15 cellular contexts compared by ENCODE assay signal in genomic region chr4:83221897-83222441, GRCh38.
DNase-seq lines count a peak whose midpoint lies in the region; ATAC-seq and TF ChIP-seq lines count a peak whose summit lies in the region.
"Had no signal": no experiment of that assay in that cellular context is flagged by ENCODE, and none has a peak within 500 bp of the region (broad histone marks: within the 10 kb centered on the region; RNA-seq: fewer than 3 reads in every experiment).

No MANE protein-coding gene starts in this region.

- no peaks in the 10 kb centered on the region for H3K36me3 Mint-ChIP-seq in IgD-negative memory B cell

- TF ChIP-seq CTCF in colonic mucosa (IDR thresholded peaks at IDR 0.05), result no peak

- H3K4me1 ChIP-seq in colonic mucosa, result peaks cover 7% of the 10 kb centered on the region

- H3K9me3 Mint-ChIP-seq in IgD-negative memory B cell, result no peaks in the 10 kb centered on the region

- H3K9me3 ChIP-seq in colonic mucosa, result no peaks in the 10 kb centered on the region
- H3K9me3 ChIP-seq: ovary, Peyer's patch had no signal

- peaks cover 51 to 62% (median 52%) of the 10 kb centered on the region in 3 donors for H3K4me1 Mint-ChIP-seq in IgD-negative memory B cell

- H3K4me3 Mint-ChIP-seq in IgD-negative memory B cell, result peak overlapping the region in 2 of 4 donors; percentile 47 to 74

- no peak overlapping the region for H3K9ac ChIP-seq in colonic mucosa (ENCODE audit: low read depth in 2 of 2, low read length in 2 of 2)

- DNase-seq in 8988T (no peak), COLO668 (lab: John Stamatoyannopoulos, UW; ENCODE audit: unreplicated experiment) (no peak), activated T-cell treated with anti-CD3 and anti-CD28 coated beads for 4 hours (no peak), colonic mucosa (no peak)
- DNase-seq: AML-193; GF-D8; NCI-H187; ovary; Peyer's patch; stimulated activated CD4-positive, alpha-beta T cell treated with anti-CD3 and anti-CD28 coated beads, Interleukin-2, amount 100 ng/mL, for 24 hours had no signal

- H3K27me3 ChIP-seq in colonic mucosa, result no peaks in the 10 kb centered on the region
- H3K27me3 ChIP-seq: ovary, Peyer's patch had no signal

- no peak overlapping the region for H3K4me3 ChIP-seq in colonic mucosa
- H3K4me3 ChIP-seq: ovary, Peyer's patch had no signal

- H3K36me3 ChIP-seq in colonic mucosa, result no peaks in the 10 kb centered on the region
- H3K36me3 ChIP-seq: ovary, Peyer's patch had no signal

- ATAC-seq in GM18498 (IDR thresholded peaks at IDR 0.05; ENCODE audit: unreplicated experiment) (peak; percentile 54), GM19463 (IDR thresholded peaks at IDR 0.05; ENCODE audit: unreplicated experiment) (peak; percentile 30), HG02970 (IDR thresholded peaks at IDR 0.05; ENCODE audit: low FRiP score, unreplicated experiment) (peak; percentile 32)

- intact Hi-C loops in colonic mucosa (cut with DNase I), result no loop called here

- no peaks in the 10 kb centered on the region for H3K27me3 Mint-ChIP-seq in IgD-negative memory B cell

- no peak overlapping the region for H3K27ac ChIP-seq in colonic mucosa
- H3K27ac ChIP-seq: ovary, Peyer's patch, VCaP had no signal

- peak overlapping the region in 2 of 3 donors; percentile 36 to 46 for H3K27ac Mint-ChIP-seq in IgD-negative memory B cell
